In the genomic region with DNA sequence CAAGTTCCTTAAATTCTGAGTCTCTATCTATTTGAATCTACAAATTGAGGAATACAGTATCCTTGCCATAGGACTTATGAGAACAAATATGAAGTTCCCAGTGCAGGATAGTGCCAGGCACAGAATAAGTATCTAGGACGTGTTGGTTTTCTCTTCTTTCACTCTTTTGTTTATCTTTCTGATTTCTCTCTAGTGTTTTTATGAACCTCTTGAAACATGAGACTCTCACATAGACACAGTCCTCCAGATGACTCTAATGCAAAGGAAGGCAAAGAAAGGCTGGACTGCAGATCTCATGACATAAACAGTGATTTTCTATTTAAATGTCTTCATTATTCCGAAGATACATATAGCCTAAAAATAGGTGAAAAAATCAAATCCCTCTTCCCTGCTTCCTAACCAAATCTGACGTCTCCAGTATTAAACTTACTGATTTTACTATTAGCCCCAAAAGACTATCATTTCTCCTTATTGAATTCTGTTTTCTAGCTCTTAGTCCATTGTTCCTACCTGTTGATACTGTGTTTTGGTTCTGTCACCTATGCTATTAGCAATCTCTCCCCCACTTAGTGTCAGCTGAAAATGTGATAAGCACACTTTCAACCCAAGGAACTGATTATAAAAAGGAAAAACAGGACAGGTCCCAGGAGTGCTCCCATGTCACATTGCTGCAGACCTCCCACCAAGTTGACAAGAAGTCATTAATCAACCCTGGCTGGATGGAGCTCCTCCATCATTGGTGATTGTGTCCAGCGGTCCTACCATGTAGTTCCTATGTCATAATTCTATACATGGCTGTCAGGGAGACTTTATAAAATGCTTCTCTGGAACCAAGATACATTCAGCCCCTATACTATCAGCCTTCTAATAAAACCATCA, we compare ENCODE assay signal across 16 cellular contexts. TPM values are rescaled to one million over a fixed set of nuclear protein-coding genes. Genes with fewer than 3 reads are reported as not detected.
A peak's percentile ranks its signal among the peaks of the same experiment; 100 is the strongest.
DNase-seq lines count a peak whose midpoint lies in the region; ATAC-seq and TF ChIP-seq lines count a peak whose summit lies in the region.
"Had no signal": no experiment of that assay in that cellular context is flagged by ENCODE, and none has a peak within 500 bp of the region (broad histone marks: within the 10 kb centered on the region; RNA-seq: fewer than 3 reads in every experiment).

No MANE protein-coding gene starts in this region.

- TF ChIP-seq CTCF in astrocyte of the spinal cord (IDR thresholded peaks at IDR 0.05; ENCODE audit: low read depth, low read length) = no peak

- ATAC-seq in left cardiac atrium = no peak
- ATAC-seq: CD8-positive, alpha-beta T cell; GM23338 had no signal

- intact Hi-C loops in left cardiac atrium (cut with DNase I) = no loop called here

- in situ Hi-C loops in astrocyte of the spinal cord (cut with HindIII; ENCODE audit: low sequenced_read_pairs) = no loop called here

- H3K4me3 ChIP-seq in astrocyte of the spinal cord (ENCODE audit: low read depth, low read length) = no peak overlapping the region
- H3K4me3 ChIP-seq: GM23338 had no signal

- DNase-seq in DMS53 (lab: John Stamatoyannopoulos, UW) (peak; percentile 28), DMS53 treated with DMSO at 0.1 percent for 48 hours (lab: John Stamatoyannopoulos, UW; ENCODE audit: unreplicated experiment) (no peak), LHCN-M2 (ENCODE audit: low read depth) (peak; percentile 11), astrocyte of the spinal cord (ENCODE audit: low read depth, low spot score) (peak; percentile 41), fibroblast of peridontal ligament (ENCODE audit: extremely low read depth) (peak; percentile 53), NCI-H2196 treated with DMSO at 0.1 percent for 48 hours (lab: John Stamatoyannopoulos, UW; ENCODE audit: unreplicated experiment) (no peak), left cardiac atrium (no peak)
- DNase-seq in activated CD4-positive, alpha-beta T cell treated with anti-CD3 and anti-CD28 coated beads, Interleukin-2, amount 50 U/mL, for 4 hours = no peak
- DNase-seq: CD8-positive, alpha-beta T cell; COR-L47; DMS153; H7 had no signal

RNA-seq across cellular contexts. Expression of a gene that starts 24.9 kb away (rescaled TPM):
- total RNA-seq in LHCN-M2 (2014; rRNA removed) = 0.06 TPM in 1 of 2 replicates, not detected in the other
- not detected for polyA plus RNA-seq in LHCN-M2 (2012)
- under 1 TPM; 0.10 to 0.18 TPM for total RNA-seq in left cardiac atrium
- total RNA-seq: A673; CD8-positive, alpha-beta T cell had no signal
- polyA plus RNA-seq: BJ, CD14-positive monocyte had no signal

Comparison
In these comparisons a context has a peak if more than half of its experiments do, and no peak if none do; other contexts are left out.
1. DNase-seq: peak in DMS53 (single experiment), LHCN-M2 (single experiment), astrocyte of the spinal cord (single experiment) and fibroblast of peridontal ligament (single experiment); none in DMS53 treated with DMSO at 0.1 percent for 48 hours (single experiment), NCI-H2196 treated with DMSO at 0.1 percent for 48 hours (single experiment), activated CD4-positive, alpha-beta T cell treated with anti-CD3 and anti-CD28 coated beads, Interleukin-2, amount 50 U/mL, for 4 hours (0 of 2) and left cardiac atrium (single experiment).